ENCODE assay signal across 13 cellular contexts in the genomic region with DNA sequence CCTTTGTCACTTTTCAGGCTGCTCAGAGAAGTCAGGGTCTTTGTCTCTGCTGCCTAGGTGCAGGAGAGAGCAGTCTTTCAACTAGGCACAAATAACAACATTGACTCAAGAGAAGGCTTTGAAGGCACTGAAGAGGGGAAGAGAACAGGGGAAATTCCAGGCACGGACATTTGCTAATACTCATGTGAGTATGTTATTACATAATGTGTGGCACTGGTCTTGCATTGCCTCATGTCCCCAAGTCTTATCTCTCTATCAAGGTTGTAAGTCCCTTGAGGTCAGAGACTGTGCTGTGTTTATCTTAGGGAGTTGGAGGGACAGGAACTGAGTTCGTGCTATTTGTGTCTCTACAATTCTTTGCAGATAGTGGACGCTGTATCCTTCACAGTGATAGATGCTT.
DNase-seq lines count a peak whose midpoint lies in the region; ATAC-seq, FAIRE-seq and TF ChIP-seq lines count a peak whose summit lies in the region.
"Had no signal": no experiment of that assay in that cellular context is flagged by ENCODE, and none has a peak within 500 bp of the region (broad histone marks: within the 10 kb centered on the region; RNA-seq: fewer than 3 reads in every experiment).

No MANE protein-coding gene starts in this region.

- DNase-seq in CD4-positive, alpha-beta memory T cell: no peak
- DNase-seq in SK-N-DZ (ENCODE audit: low spot score) (peak; percentile 34), medulla oblongata (ENCODE audit: extremely low spot score) (peak; percentile 17), HTR-8/SVneo (ENCODE audit: insufficient read length, low spot score) (no peak), posterior cingulate gyrus (no peak), brain microvascular endothelial cell (no peak)
- no peak for DNase-seq in activated T-helper 1 cell treated with anti-CD3 and anti-CD28 coated beads, Interleukin-12 subunit alpha, Interleukin-12 subunit beta, Interleukin-2, Interleukin-4 antibody, amounts not matched to agents 30 ng/mL and 10 ng/mL and 1 ng/mL, durations not matched to agents 14 hours and 24 hours and 36 hours (ENCODE audit: low spot score)
- DNase-seq: nucleus accumbens, PC-3, T-helper 9 cell had no signal

- in situ Hi-C loops in brain microvascular endothelial cell (cut with HindIII; ENCODE audit: low pct_ligation_motif_present, low sequenced_read_pairs): no loop called here

- intact Hi-C loops in CD4-positive, alpha-beta memory T cell (cut with micrococcal nuclease): loop anchor here (5.0 kb wide), 1 partner anchor 77 kb away; no protein-coding TSS in a partner anchor
- intact Hi-C loops in posterior cingulate gyrus (cut with DNase I): no loop called here
- intact Hi-C loops in activated T-helper 1 cell treated with anti-CD3 and anti-CD28 coated beads, Interleukin-12 subunit alpha, Interleukin-12 subunit beta, Interleukin-2, Interleukin-4 antibody, amounts not matched to agents 30 ng/mL and 10 ng/mL and 1 ng/mL, durations not matched to agents 14 hours and 24 hours and 36 hours (cut with micrococcal nuclease): no loop called here

- CTCF ChIA-PET in CD4-positive, alpha-beta memory T cell (lab: Charles Lee; ENCODE audit: partially characterized antibody): no interaction called here

- POLR2A ChIA-PET in CD4-positive, alpha-beta memory T cell (lab: Charles Lee; ENCODE audit: partially characterized antibody): no interaction called here

- H3K4me3 ChIP-seq in CD4-positive, alpha-beta memory T cell (ENCODE audit: low read length in 2 of 2): no peak overlapping the region
- H3K4me3 ChIP-seq in brain microvascular endothelial cell (ENCODE audit: low read depth, low read length): no peak overlapping the region
- H3K4me3 ChIP-seq: gastroesophageal sphincter had no signal

- peaks cover 24 to 56% (median 35%) of the 10 kb centered on the region in 4 donors for H3K4me1 Mint-ChIP-seq in CD4-positive, alpha-beta memory T cell
- peaks cover 30% of the 10 kb centered on the region for H3K4me1 Mint-ChIP-seq in activated T-helper 1 cell treated with anti-CD3 and anti-CD28 coated beads, Interleukin-12 subunit alpha, Interleukin-12 subunit beta, Interleukin-2, Interleukin-4 antibody, amounts not matched to agents 30 ng/mL and 10 ng/mL and 1 ng/mL, durations not matched to agents 14 hours and 24 hours and 36 hours (ENCODE audit: low read depth)

- H3K9me3 Mint-ChIP-seq in CD4-positive, alpha-beta memory T cell: peaks cover 2 to 13% (median 8%) of the 10 kb centered on the region in 8 donors
- H3K9me3 Mint-ChIP-seq in activated T-helper 1 cell treated with anti-CD3 and anti-CD28 coated beads, Interleukin-12 subunit alpha, Interleukin-12 subunit beta, Interleukin-2, Interleukin-4 antibody, amounts not matched to agents 30 ng/mL and 10 ng/mL and 1 ng/mL, durations not matched to agents 14 hours and 24 hours and 36 hours: peaks cover 14% of the 10 kb centered on the region

- peaks cover 1 to 3% of the 10 kb centered on the region in 2 donors for H3K36me3 Mint-ChIP-seq in CD4-positive, alpha-beta memory T cell
- no peaks in the 10 kb centered on the region for H3K36me3 Mint-ChIP-seq in activated T-helper 1 cell treated with anti-CD3 and anti-CD28 coated beads, Interleukin-12 subunit alpha, Interleukin-12 subunit beta, Interleukin-2, Interleukin-4 antibody, amounts not matched to agents 30 ng/mL and 10 ng/mL and 1 ng/mL, durations not matched to agents 14 hours and 24 hours and 36 hours (ENCODE audit: low read depth)

- ATAC-seq in HG02938 (IDR thresholded peaks at IDR 0.05; ENCODE audit: unreplicated experiment): peak; percentile 29
- ATAC-seq: gastroesophageal sphincter, PC-3 had no signal

- FAIRE-seq in HTR-8/SVneo (lab: Jason Lieb, UNC): no peak
- FAIRE-seq: G401.6 had no signal

- peaks cover 31% of the 10 kb centered on the region for H3K4me1 ChIP-seq in CD4-positive, alpha-beta memory T cell (ENCODE audit: insufficient read depth, low read length)
- H3K4me1 ChIP-seq: gastroesophageal sphincter had no signal

- no peaks in the 10 kb centered on the region for H3K27me3 ChIP-seq in CD4-positive, alpha-beta memory T cell (ENCODE audit: insufficient read depth, low read length)
- no peaks in the 10 kb centered on the region for H3K27me3 ChIP-seq in brain microvascular endothelial cell (replicated peaks)
- H3K27me3 ChIP-seq: gastroesophageal sphincter had no signal

- H3K27ac ChIP-seq in CD4-positive, alpha-beta memory T cell (ENCODE audit: low read depth, low read length): no peak overlapping the region
- H3K27ac ChIP-seq in brain microvascular endothelial cell: no peak overlapping the region
- H3K27ac ChIP-seq: gastroesophageal sphincter had no signal

- H3K36me3 ChIP-seq in CD4-positive, alpha-beta memory T cell (ENCODE audit: insufficient read depth, low read length): no peaks in the 10 kb centered on the region
- no peaks in the 10 kb centered on the region for H3K36me3 ChIP-seq in brain microvascular endothelial cell (replicated peaks)
- H3K36me3 ChIP-seq: gastroesophageal sphincter had no signal

- TF ChIP-seq CTCF in brain microvascular endothelial cell (IDR thresholded peaks at IDR 0.05; ENCODE audit: low read depth, low read length, missing control alignments): no peak

- no peaks in the 10 kb centered on the region for H3K9me3 ChIP-seq in CD4-positive, alpha-beta memory T cell (ENCODE audit: control insufficient read depth in 1 of 2, low read length in 2 of 2)

- H3K27ac Mint-ChIP-seq in CD4-positive, alpha-beta memory T cell: peak overlapping the region in 6 of 7 donors; percentile 24 to 95 (median 40)
- H3K27ac Mint-ChIP-seq in activated T-helper 1 cell treated with anti-CD3 and anti-CD28 coated beads, Interleukin-12 subunit alpha, Interleukin-12 subunit beta, Interleukin-2, Interleukin-4 antibody, amounts not matched to agents 30 ng/mL and 10 ng/mL and 1 ng/mL, durations not matched to agents 14 hours and 24 hours and 36 hours: no peak overlapping the region

- no peak overlapping the region for H3K4me3 Mint-ChIP-seq in CD4-positive, alpha-beta memory T cell
- no peak overlapping the region for H3K4me3 Mint-ChIP-seq in activated T-helper 1 cell treated with anti-CD3 and anti-CD28 coated beads, Interleukin-12 subunit alpha, Interleukin-12 subunit beta, Interleukin-2, Interleukin-4 antibody, amounts not matched to agents 30 ng/mL and 10 ng/mL and 1 ng/mL, durations not matched to agents 14 hours and 24 hours and 36 hours

- H3K27me3 Mint-ChIP-seq in CD4-positive, alpha-beta memory T cell: no peaks in the 10 kb centered on the region
- H3K27me3 Mint-ChIP-seq in activated T-helper 1 cell treated with anti-CD3 and anti-CD28 coated beads, Interleukin-12 subunit alpha, Interleukin-12 subunit beta, Interleukin-2, Interleukin-4 antibody, amounts not matched to agents 30 ng/mL and 10 ng/mL and 1 ng/mL, durations not matched to agents 14 hours and 24 hours and 36 hours (ENCODE audit: insufficient read depth): peaks cover 4% of the 10 kb centered on the region

Comparison
In these comparisons a context has a peak if more than half of its experiments do, and no peak if none do; other contexts are left out.
1. DNase-seq: peak in SK-N-DZ (single experiment) and medulla oblongata (single experiment); none in CD4-positive, alpha-beta memory T cell (0 of 5), HTR-8/SVneo (single experiment), posterior cingulate gyrus (0 of 10), activated T-helper 1 cell treated with anti-CD3 and anti-CD28 coated beads, Interleukin-12 subunit alpha, Interleukin-12 subunit beta, Interleukin-2, Interleukin-4 antibody, amounts not matched to agents 30 ng/mL and 10 ng/mL and 1 ng/mL, durations not matched to agents 14 hours and 24 hours and 36 hours (single experiment) and brain microvascular endothelial cell (single experiment).